26 cellular contexts compared by ENCODE assay signal in genomic region chr4:78019494-78019893, GRCh38.
"Had no signal": no experiment of that assay in that cellular context is flagged by ENCODE, and none has a peak within 500 bp of the region (broad histone marks: within the 10 kb centered on the region; RNA-seq: fewer than 3 reads in every experiment).

No MANE protein-coding gene starts in this region.

- H3K9ac ChIP-seq: neural progenitor cell, parathyroid adenoma had no signal

- H3K4me3 ChIP-seq: colonic mucosa, esophagus muscularis mucosa, gastrocnemius medialis, lung, mucosa of descending colon, neural progenitor cell, prostate gland, right atrium auricular region, suprapubic skin, vagina had no signal

- H3K4me3 Mint-ChIP-seq: dendritic cell treated with granulocyte-macrophage colony-stimulating factor and Interleukin-4, amounts not matched to agents 40 ng/mL and 50 ng/mL, for 4 days; mesothelial cell of epicardium; naive B cell; natural killer cell treated with Interleukin-12 subunit alpha and Interleukin-12 subunit beta and Interleukin-15 and Interleukin-18, amount 100 ng/mL, for 72 hours; neural progenitor cell; stimulated activated memory B cell treated with anti-CD40 and anti-IgM and Interleukin-4, amounts not matched to agents 10 μg/mL and 1 μg/mL and 100 μg/mL, for 72 hours; stimulated activated naive CD8-positive, alpha-beta T cell treated with anti-CD3 and anti-CD28 coated beads, Interleukin-15, amount 100 ng/mL, for 72 hours had no signal

- H3K36me3 ChIP-seq: colonic mucosa, esophagus muscularis mucosa, gastrocnemius medialis, neural progenitor cell, prostate gland, right atrium auricular region, suprapubic skin, vagina had no signal

- H3K27me3 ChIP-seq: colonic mucosa, esophagus muscularis mucosa, gastrocnemius medialis, neural progenitor cell, right atrium auricular region, suprapubic skin, vagina had no signal

- DNase-seq: colonic mucosa; effector CD8-positive, alpha-beta T cell; foreskin fibroblast; gastrocnemius medialis; head of caudate nucleus; mesenchymal stem cell; mucosa of descending colon; naive B cell; stimulated activated CD4-positive, alpha-beta T cell treated with anti-CD3 and anti-CD28 coated beads, Interleukin-2, amount 100 ng/mL, for 24 hours; stimulated activated CD4-positive, alpha-beta T cell treated with anti-CD3 and anti-CD28 coated beads, Interleukin-4, amount 100 ng/mL, for 4 hours; stimulated activated naive CD8-positive, alpha-beta T cell treated with anti-CD3 and anti-CD28 coated beads, Interleukin-15, amount 100 ng/mL, for 72 hours; trophoblast cell had no signal

- H3K9me3 Mint-ChIP-seq: dendritic cell treated with granulocyte-macrophage colony-stimulating factor and Interleukin-4, amounts not matched to agents 40 ng/mL and 50 ng/mL, for 4 days; natural killer cell treated with Interleukin-12 subunit alpha and Interleukin-12 subunit beta and Interleukin-15 and Interleukin-18, amount 100 ng/mL, for 72 hours; neural progenitor cell; stimulated activated memory B cell treated with anti-CD40 and anti-IgM and Interleukin-4, amounts not matched to agents 10 μg/mL and 1 μg/mL and 100 μg/mL, for 72 hours; stimulated activated naive CD8-positive, alpha-beta T cell treated with anti-CD3 and anti-CD28 coated beads, Interleukin-15, amount 100 ng/mL, for 72 hours had no signal

- H3K36me3 Mint-ChIP-seq: mesothelial cell of epicardium; naive B cell; natural killer cell treated with Interleukin-12 subunit alpha and Interleukin-12 subunit beta and Interleukin-15 and Interleukin-18, amount 100 ng/mL, for 72 hours; neural progenitor cell; stimulated activated memory B cell treated with anti-CD40 and anti-IgM and Interleukin-4, amounts not matched to agents 10 μg/mL and 1 μg/mL and 100 μg/mL, for 72 hours had no signal

- H3K4me1 ChIP-seq: colonic mucosa, esophagus muscularis mucosa, parathyroid adenoma, prostate gland, right atrium auricular region, suprapubic skin, vagina had no signal

- H3K4me1 Mint-ChIP-seq: naive B cell; neural progenitor cell; stimulated activated memory B cell treated with anti-CD40 and anti-IgM and Interleukin-4, amounts not matched to agents 10 μg/mL and 1 μg/mL and 100 μg/mL, for 72 hours; stimulated activated naive CD8-positive, alpha-beta T cell treated with anti-CD3 and anti-CD28 coated beads, Interleukin-15, amount 100 ng/mL, for 72 hours had no signal

- H3K9me3 ChIP-seq: colonic mucosa, esophagus muscularis mucosa, gastrocnemius medialis, mucosa of descending colon, prostate gland, right atrium auricular region, suprapubic skin, vagina had no signal

- H3K79me2 ChIP-seq: parathyroid adenoma had no signal

- H2AFZ ChIP-seq: neural progenitor cell, parathyroid adenoma had no signal

- H3K4me2 ChIP-seq: neural progenitor cell had no signal

- H3K27ac ChIP-seq: colonic mucosa, esophagus muscularis mucosa, gastrocnemius medialis, neural progenitor cell, parathyroid adenoma, prostate gland, right atrium auricular region, suprapubic skin, vagina had no signal

- ATAC-seq: left lobe of liver; mucosa of descending colon; natural killer cell treated with Interleukin-12 subunit alpha and Interleukin-12 subunit beta and Interleukin-15 and Interleukin-18, amount 100 ng/mL, for 72 hours; sciatic nerve; stimulated activated memory B cell treated with anti-CD40 and anti-IgM and Interleukin-4, amounts not matched to agents 10 μg/mL and 1 μg/mL and 100 μg/mL, for 72 hours; stimulated activated naive CD8-positive, alpha-beta T cell treated with anti-CD3 and anti-CD28 coated beads, Interleukin-15, amount 100 ng/mL, for 72 hours had no signal

- H3K27me3 Mint-ChIP-seq: dendritic cell treated with granulocyte-macrophage colony-stimulating factor and Interleukin-4, amounts not matched to agents 40 ng/mL and 50 ng/mL, for 4 days; stimulated activated naive CD8-positive, alpha-beta T cell treated with anti-CD3 and anti-CD28 coated beads, Interleukin-15, amount 100 ng/mL, for 72 hours had no signal

- H3K27ac Mint-ChIP-seq: dendritic cell treated with granulocyte-macrophage colony-stimulating factor and Interleukin-4, amounts not matched to agents 40 ng/mL and 50 ng/mL, for 4 days; mesothelial cell of epicardium; naive B cell; natural killer cell treated with Interleukin-12 subunit alpha and Interleukin-12 subunit beta and Interleukin-15 and Interleukin-18, amount 100 ng/mL, for 72 hours; neural progenitor cell; stimulated activated memory B cell treated with anti-CD40 and anti-IgM and Interleukin-4, amounts not matched to agents 10 μg/mL and 1 μg/mL and 100 μg/mL, for 72 hours; stimulated activated naive CD8-positive, alpha-beta T cell treated with anti-CD3 and anti-CD28 coated beads, Interleukin-15, amount 100 ng/mL, for 72 hours had no signal
